1 cellular context compared by ENCODE assay signal in genomic region chr16:68267612-68268405, GRCh38.
TF ChIP-seq lines count a peak whose summit lies in the region.

No MANE protein-coding gene starts in this region.

TF ChIP-seq in IMR-90, 13 proteins besides CTCF, POLR2A, EP300 and RAD21 (continued from another document):
- TF ChIP-seq MAFK (IDR thresholded peaks at IDR 0.05; ENCODE audit: low read depth, low read length) (no peak), ELK1 (IDR thresholded peaks at IDR 0.05; ENCODE audit: borderline replicate concordance, low read depth, low read length) (no peak), RCOR1 (IDR thresholded peaks at IDR 0.05; ENCODE audit: insufficient replicate concordance, low read length) (no peak)
